8 cellular contexts compared by ENCODE assay signal in genomic region chr22:43152001-43152354, GRCh38.
DNase-seq lines count a peak whose midpoint lies in the region; ATAC-seq and TF ChIP-seq lines count a peak whose summit lies in the region.

No MANE protein-coding gene starts in this region.

- no peaks in the 10 kb centered on the region for H3K9me3 Mint-ChIP-seq in nephron

- H3K27ac Mint-ChIP-seq in nephron, result no peak overlapping the region

- H3K27me3 ChIP-seq in BLaER1 treated with 17β-estradiol and CSF1 and Interleukin-3, amounts not matched to agents 10 nM and 100 nM, result no peaks in the 10 kb centered on the region
- H3K27me3 ChIP-seq in Loucy (ENCODE audit: insufficient read depth, low read length, poor library complexity, severe bottlenecking), result no peaks in the 10 kb centered on the region

- no peaks in the 10 kb centered on the region for H3F3A ChIP-seq in Loucy (ENCODE audit: low read depth)

- H3K9me2 ChIP-seq in Loucy (replicated peaks; ENCODE audit: low read depth, low read length), result no peaks in the 10 kb centered on the region

- H3K27ac ChIP-seq in BLaER1 treated with 17β-estradiol and CSF1 and Interleukin-3, amounts not matched to agents 10 nM and 100 nM, result peak overlapping the region; percentile 48 to 97 (median 88)
- peak overlapping the region; percentile 72 to 89 for H3K27ac ChIP-seq in coronary artery

- H2AFZ ChIP-seq in Loucy (ENCODE audit: low read length), result peak overlapping the region; percentile 65

- DNase-seq in coronary artery (ENCODE audit: low spot score), result no peak
- DNase-seq in NCI-H345 treated with DMSO at 0.1 percent for 48 hours (lab: John Stamatoyannopoulos, UW; ENCODE audit: unreplicated experiment), result no peak

- peaks cover 26% of the 10 kb centered on the region for H3K79me2 ChIP-seq in Loucy (ENCODE audit: insufficient read depth, low read length)

- H3K9ac ChIP-seq in BLaER1 treated with 17β-estradiol and CSF1 and Interleukin-3, amounts not matched to agents 10 nM and 100 nM, result peak overlapping the region; percentile 82 to 97 (median 91)
- peak overlapping the region; percentile 90 for H3K9ac ChIP-seq in Loucy (ENCODE audit: low read depth, low read length, poor library complexity, severe bottlenecking)

- peaks cover 4% of the 10 kb centered on the region for H3K27me3 Mint-ChIP-seq in nephron (ENCODE audit: low read depth)

- H3K4me2 ChIP-seq in BLaER1 treated with 17β-estradiol and CSF1 and Interleukin-3, amounts not matched to agents 10 nM and 100 nM, result peak overlapping the region; percentile 85 to 99 (median 96)
- H3K4me2 ChIP-seq in Loucy (ENCODE audit: low read depth, low read length, poor library complexity, severe bottlenecking), result peak overlapping the region; percentile 92

- no peak for TF ChIP-seq CTCF in Loucy (conservative IDR thresholded peaks at IDR 0.05; ENCODE audit: low read length)
- no peak for TF ChIP-seq CTCF in coronary artery (IDR thresholded peaks at IDR 0.05)
- TF ChIP-seq CTCF in nephron (IDR thresholded peaks at IDR 0.05; ENCODE audit: unreplicated experiment in 3 of 3), result no peak

- peak overlapping the region; percentile 61 to 74 (median 69) for H3K4me3 Mint-ChIP-seq in nephron

- peaks cover 22 to 41% (median 27%) of the 10 kb centered on the region in 11 experiments for H4K20me1 ChIP-seq in BLaER1 treated with 17β-estradiol and CSF1 and Interleukin-3, amounts not matched to agents 10 nM and 100 nM
- no peaks in the 10 kb centered on the region for H4K20me1 ChIP-seq in Loucy (ENCODE audit: insufficient read depth, low read length, poor library complexity, severe bottlenecking)

- H3K4me3 ChIP-seq in BLaER1 treated with 17β-estradiol and CSF1 and Interleukin-3, amounts not matched to agents 10 nM and 100 nM, result peak overlapping the region; percentile 80 to 99 (median 94)
- peak overlapping the region; percentile 93 for H3K4me3 ChIP-seq in Loucy (ENCODE audit: low read length, poor library complexity, severe bottlenecking)
- H3K4me3 ChIP-seq in coronary artery, result peak overlapping the region; percentile 83

- ATAC-seq in HG03045 (IDR thresholded peaks at IDR 0.05; ENCODE audit: unreplicated experiment) (no peak), HG02840 (IDR thresholded peaks at IDR 0.05; ENCODE audit: low FRiP score, unreplicated experiment) (no peak), HG02623 (IDR thresholded peaks at IDR 0.05; ENCODE audit: unreplicated experiment) (no peak)

- peaks cover 66 to 75% (median 74%) of the 10 kb centered on the region in 10 experiments for H3K4me1 ChIP-seq in BLaER1 treated with 17β-estradiol and CSF1 and Interleukin-3, amounts not matched to agents 10 nM and 100 nM
- H3K4me1 ChIP-seq in Loucy (ENCODE audit: insufficient read depth, low read length, poor library complexity, severe bottlenecking), result peaks cover 43% of the 10 kb centered on the region

- peaks cover 0 to 28% (median 17%) of the 10 kb centered on the region in 11 experiments; a peak in 15 of 22 replicates for H3K36me3 ChIP-seq in BLaER1 treated with 17β-estradiol and CSF1 and Interleukin-3, amounts not matched to agents 10 nM and 100 nM
- H3K36me3 ChIP-seq in Loucy (ENCODE audit: insufficient read depth, low read length), result no peaks in the 10 kb centered on the region

- H3K4me1 Mint-ChIP-seq in nephron, result peaks cover 11% of the 10 kb centered on the region

- no peaks in the 10 kb centered on the region for H3K36me3 Mint-ChIP-seq in nephron (ENCODE audit: low read depth)

- no peaks in the 10 kb centered on the region for H3K9me3 ChIP-seq in BLaER1 treated with 17β-estradiol and CSF1 and Interleukin-3, amounts not matched to agents 10 nM and 100 nM (replicated peaks in 1 of 11)
- H3K9me3 ChIP-seq in Loucy (ENCODE audit: insufficient read depth, low read depth, low read length), result no peaks in the 10 kb centered on the region
